Comparison of ENCODE assay signal across 1 cellular context in the genomic region with DNA sequence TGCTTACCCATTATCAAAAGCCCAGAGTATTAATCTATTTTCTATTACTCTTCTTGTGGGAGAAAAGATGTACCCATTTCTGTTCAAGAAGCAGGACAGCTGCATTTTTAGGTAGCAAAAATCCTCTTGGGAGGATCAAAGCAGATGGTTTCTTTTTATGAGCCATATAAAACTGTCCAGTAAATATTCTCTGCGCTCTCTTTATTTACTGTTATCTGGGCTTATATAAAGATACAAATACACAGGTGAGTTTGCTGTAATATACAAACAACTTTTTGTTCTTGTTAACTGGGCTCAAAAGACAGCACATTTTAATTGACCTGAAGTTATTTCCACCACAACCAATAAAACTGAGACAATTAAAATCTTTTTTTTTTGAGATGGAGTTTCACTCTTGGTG.
TF ChIP-seq lines count a peak whose summit lies in the region.

No MANE protein-coding gene starts in this region.

TF ChIP-seq in endothelial cell of umbilical vein, 7 proteins besides CTCF, POLR2A, EP300 and RAD21:
- TF ChIP-seq POLR2AphosphoS5 (IDR thresholded peaks at IDR 0.05; ENCODE audit: insufficient read depth, low read depth, low read length) (no peak), FOS (IDR thresholded peaks at IDR 0.05; ENCODE audit: borderline replicate concordance, insufficient read depth, low read length) (no peak), GATA2 (IDR thresholded peaks at IDR 0.05; ENCODE audit: insufficient read depth, insufficient read length, low read depth, low read length) (no peak), EZH2 (IDR thresholded peaks at IDR 0.05; ENCODE audit: borderline replicate concordance, low read depth, low read length, severe bottlenecking) (no peak), JUN (IDR thresholded peaks at IDR 0.05; ENCODE audit: borderline replicate concordance, insufficient read depth, insufficient read length, low read depth) (no peak), MYC (IDR thresholded peaks at IDR 0.05; ENCODE audit: low read depth, low read length) (no peak)
- TF ChIP-seq, protein P1, sequence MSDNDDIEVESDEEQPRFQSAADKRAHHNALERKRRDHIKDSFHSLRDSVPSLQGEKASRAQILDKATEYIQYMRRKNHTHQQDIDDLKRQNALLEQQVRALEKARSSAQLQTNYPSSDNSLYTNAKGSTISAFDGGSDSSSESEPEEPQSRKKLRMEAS (IDR thresholded peaks at IDR 0.05; ENCODE audit: insufficient read depth, insufficient read length) = no peak
